Comparison of ENCODE assay signal across 26 cellular contexts in genomic region chr5:143409972-143410371, GRCh38.
"Had no signal": no experiment of that assay in that cellular context is flagged by ENCODE, and none has a peak within 500 bp of the region (broad histone marks: within the 10 kb centered on the region; RNA-seq: fewer than 3 reads in every experiment).

No MANE protein-coding gene starts in this region.

- H3K36me3 Mint-ChIP-seq: brain, neural progenitor cell had no signal

- H3K27me3 ChIP-seq: foreskin keratinocyte, left lung, vagina had no signal

- H3K27ac Mint-ChIP-seq: activated CD4-positive, alpha-beta T cell treated with anti-CD3 and anti-CD28 coated beads, Interleukin-2, amount 10 ng/mL, durations not matched to agents 7 days and 5 days; activated naive CD4-positive, alpha-beta T cell treated with anti-CD3 and anti-CD28 coated beads, Interleukin-2, amount 50 U/mL, for 24 hours; brain; neural progenitor cell; stimulated activated memory B cell treated with anti-CD40 and anti-IgM and Interleukin-4, amounts not matched to agents 10 μg/mL and 1 μg/mL and 100 μg/mL, for 72 hours; T-helper 1 cell treated with Interleukin-12 subunit alpha and Interleukin-12 subunit beta and Interleukin-4 antibody, amounts not matched to agents 30 μg/mL and 1 μg/mL, for 36 hours had no signal

- H3K9me3 ChIP-seq: left lung, vagina had no signal

- H3K9me3 Mint-ChIP-seq: activated naive CD4-positive, alpha-beta T cell treated with anti-CD3 and anti-CD28 coated beads, Interleukin-2, amount 50 U/mL, for 24 hours; stimulated activated memory B cell treated with anti-CD40 and anti-IgM and Interleukin-4, amounts not matched to agents 10 μg/mL and 1 μg/mL and 100 μg/mL, for 72 hours had no signal

- DNase-seq: activated CD4-positive, alpha-beta T cell treated with anti-CD3 and anti-CD28 coated beads, Interleukin-2, amount 10 ng/mL, durations not matched to agents 7 days and 5 days; activated CD4-positive, CD25-positive, alpha-beta regulatory T cell treated with anti-CD3 and anti-CD28 coated beads, Interleukin-2, amount 50 U/mL, for 72 hours; activated CD8-positive, alpha-beta memory T cell treated with anti-CD3 and anti-CD28 coated beads, Interleukin-2, amount 50 U/mL, for 4 hours; activated gamma-delta T cell treated with Interleukin-2 at 50 U/mL for 16 hours; activated T-cell treated with anti-CD3 and anti-CD28 coated beads, Interleukin-2, amount 50 U/mL, for 48 hours; aorta; dermis blood vessel endothelial cell; effector CD8-positive, alpha-beta T cell; foreskin keratinocyte; hippocampal formation; kidney glomerular epithelial cell; left lung; naive thymus-derived CD8-positive, alpha-beta T cell; posterior cingulate gyrus; stimulated activated CD4-positive, alpha-beta T cell treated with anti-CD3 and anti-CD28 coated beads, Interleukin-15, amount 100 ng/mL, for 24 hours; trophoblast cell; WERI-Rb-1 had no signal

- H3K4me3 Mint-ChIP-seq: activated CD4-positive, alpha-beta T cell treated with anti-CD3 and anti-CD28 coated beads, Interleukin-2, amount 10 ng/mL, durations not matched to agents 7 days and 5 days; activated naive CD4-positive, alpha-beta T cell treated with anti-CD3 and anti-CD28 coated beads, Interleukin-2, amount 50 U/mL, for 24 hours; brain; naive thymus-derived CD8-positive, alpha-beta T cell; neural progenitor cell; stimulated activated memory B cell treated with anti-CD40 and anti-IgM and Interleukin-4, amounts not matched to agents 10 μg/mL and 1 μg/mL and 100 μg/mL, for 72 hours; T-helper 1 cell treated with Interleukin-12 subunit alpha and Interleukin-12 subunit beta and Interleukin-4 antibody, amounts not matched to agents 30 μg/mL and 1 μg/mL, for 36 hours had no signal

- ATAC-seq: foreskin keratinocyte; left lung; naive thymus-derived CD8-positive, alpha-beta T cell; sciatic nerve; stimulated activated memory B cell treated with anti-CD40 and anti-IgM and Interleukin-4, amounts not matched to agents 10 μg/mL and 1 μg/mL and 100 μg/mL, for 72 hours had no signal

- H3K27me3 Mint-ChIP-seq: activated CD4-positive, alpha-beta T cell treated with anti-CD3 and anti-CD28 coated beads, Interleukin-2, amount 10 ng/mL, durations not matched to agents 7 days and 5 days; activated naive CD4-positive, alpha-beta T cell treated with anti-CD3 and anti-CD28 coated beads, Interleukin-2, amount 50 U/mL, for 24 hours; stimulated activated memory B cell treated with anti-CD40 and anti-IgM and Interleukin-4, amounts not matched to agents 10 μg/mL and 1 μg/mL and 100 μg/mL, for 72 hours had no signal

- H3K4me1 ChIP-seq: neural progenitor cell, vagina had no signal

- H3K27ac ChIP-seq: foreskin keratinocyte, left lung, neural progenitor cell, vagina, WERI-Rb-1 had no signal

- H3K36me3 ChIP-seq: left lung, neural progenitor cell, vagina, WERI-Rb-1 had no signal

- H3K4me3 ChIP-seq: left lung, lung, neural progenitor cell, smooth muscle cell, vagina had no signal
